Comparison of ENCODE assay signal across 1 cellular context in genomic region chr17:48002208-48002919, GRCh38.
A peak's percentile ranks its signal among the peaks of the same experiment; 100 is the strongest.
TF ChIP-seq lines count a peak whose summit lies in the region.

No MANE protein-coding gene starts in this region.

TF ChIP-seq in H1, 55 proteins besides CTCF, POLR2A, EP300 and RAD21:
- TF ChIP-seq CREB1 (IDR thresholded peaks at IDR 0.05) = no peak
- no peak for TF ChIP-seq FOSL1 (IDR thresholded peaks at IDR 0.05; ENCODE audit: insufficient read depth, low read depth, low read length)
- TF ChIP-seq BACH1 (IDR thresholded peaks at IDR 0.05; ENCODE audit: low read length) = peak; percentile 61; the same call in 1 of the 2 replicates
- TF ChIP-seq EGR1 (IDR thresholded peaks at IDR 0.05; ENCODE audit: borderline replicate concordance, low read depth, low read length) = 0 out of 2 replicates have a peak, but pooled peaks have one; percentile 44
- TF ChIP-seq MAFK (IDR thresholded peaks at IDR 0.05; ENCODE audit: low read depth, low read length) = peak; percentile 74
- no peak for TF ChIP-seq RXRA (IDR thresholded peaks at IDR 0.05; ENCODE audit: insufficient read depth, low read depth, low read length)
